Comparison of ENCODE assay signal across 29 cellular contexts in the genomic region with DNA sequence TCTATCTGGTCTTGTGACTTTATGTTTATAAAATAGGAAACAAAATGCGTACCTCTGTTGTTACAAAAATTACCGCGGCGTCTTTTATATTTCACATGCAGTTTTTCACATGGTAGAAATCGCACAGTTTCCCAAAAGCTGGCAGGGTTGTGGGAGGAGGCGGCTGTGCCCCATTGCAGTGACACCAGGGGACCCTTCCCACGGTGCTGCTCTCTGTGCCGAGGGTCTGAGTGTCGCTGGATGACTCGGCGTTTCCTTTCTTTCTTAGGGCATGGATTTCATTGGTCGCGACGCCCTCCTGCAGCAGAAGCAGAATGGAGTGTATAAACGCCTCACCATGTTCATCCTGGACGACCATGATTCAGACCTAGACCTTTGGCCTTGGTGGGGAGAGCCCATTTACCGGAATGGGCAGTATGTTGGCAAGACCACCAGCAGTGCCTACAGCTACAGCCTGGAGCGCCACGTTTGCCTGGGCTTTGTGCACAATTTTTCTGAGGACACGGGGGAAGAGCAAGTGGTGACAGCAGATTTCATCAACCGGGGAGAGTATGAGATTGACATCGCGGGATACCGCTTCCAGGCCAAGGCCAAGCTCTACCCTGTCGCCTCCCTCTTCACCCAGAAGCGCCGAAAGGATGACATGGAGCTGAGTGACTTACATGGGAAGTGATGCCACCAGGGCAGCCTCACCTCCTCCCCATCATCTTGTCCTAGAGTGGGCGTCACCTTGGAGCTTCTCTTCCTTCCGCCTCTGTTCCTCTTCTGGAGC. TPM values are rescaled to one million over a fixed set of nuclear protein-coding genes. Genes with fewer than 3 reads are reported as not detected.
DNase-seq lines count a peak whose midpoint lies in the region; ATAC-seq, FAIRE-seq and TF ChIP-seq lines count a peak whose summit lies in the region.
"Had no signal": no experiment of that assay in that cellular context is flagged by ENCODE, and none has a peak within 500 bp of the region (broad histone marks: within the 10 kb centered on the region; RNA-seq: fewer than 3 reads in every experiment).

No MANE protein-coding gene starts in this region.

- WGBS in mesodermal cell (ENCODE audit: insufficient coverage in 2 of 2), 2 experiments, result 93 to 94% methylated on average over 29 of the region's 29 CpGs
- WGBS in pancreas, 2 donors, result 92% methylated on average over 29 of the region's 29 CpGs

- POLR2A ChIA-PET in RWPE1 (lab: Yijun Ruan, JAX; ENCODE audit: low non-redundant PET), result interaction anchor here (0.7 kb wide), 1 partner anchor 1717 kb away, joined by 5 read pairs; no protein-coding TSS in a partner anchor

- no peaks in the 10 kb centered on the region for H3K27me3 ChIP-seq in pancreas
- H3K27me3 ChIP-seq: dorsolateral prefrontal cortex, foreskin keratinocyte, transverse colon had no signal

- CTCF ChIA-PET in RWPE1 (lab: Yijun Ruan, JAX), result no interaction called here

- TF ChIP-seq CTCF in RWPE1 (conservative IDR thresholded peaks at IDR 0.05; ENCODE audit: low read depth), result no peak
- no peak for TF ChIP-seq CTCF in pancreas (IDR thresholded peaks at IDR 0.05)

- intact Hi-C loops in pancreas (cut with DNase I), result no loop called here

- FAIRE-seq in pancreas (lab: Jason Lieb, UNC), result no peak
- FAIRE-seq: kidney, TTC549 had no signal

- DNase-seq in 8988T (peak; percentile 20), AG20443 (ENCODE audit: low spot score) (peak; percentile 19), RWPE1 (ENCODE audit: low spot score) (no peak), kidney tubule cell (ENCODE audit: low spot score) (no peak), pancreas (no peak)
- DNase-seq: activated CD4-positive, alpha-beta T cell treated with anti-CD3 and anti-CD28 coated beads for 36 hours; activated effector memory CD4-positive, alpha-beta T cell treated with anti-CD3 and anti-CD28 coated beads, Interleukin-2, amount 50 U/mL, for 16 hours; AML-193; anterior cingulate cortex; central memory CD4-positive, alpha-beta T cell; DMS79 treated with DMSO at 0.1 percent for 48 hours; foreskin keratinocyte; kidney; MV-4-11; naive thymus-derived CD4-positive, alpha-beta T cell; NCI-H187; NCI-H748 treated with DMSO at 0.1 percent for 48 hours; stimulated activated CD4-positive, alpha-beta T cell treated with anti-CD3 and anti-CD28 coated beads, Interleukin-1b, Interleukin-23, amount 100 ng/mL, for 48 hours; stimulated activated naive CD4-positive, alpha-beta T cell treated with Interleukin-2 at 50 U/mL for 16 hours; T-cell; transverse colon had no signal

- no peaks in the 10 kb centered on the region for H3K9me3 ChIP-seq in mesodermal cell (ENCODE audit: control insufficient read depth, low read length)
- no peaks in the 10 kb centered on the region for H3K9me3 ChIP-seq in pancreas
- H3K9me3 ChIP-seq: transverse colon had no signal

- H3K4me1 ChIP-seq in mesodermal cell (ENCODE audit: control insufficient read depth, insufficient read depth, low read length, poor library complexity, severe bottlenecking), result peaks cover 8% of the 10 kb centered on the region
- no peaks in the 10 kb centered on the region for H3K4me1 ChIP-seq in pancreas
- H3K4me1 ChIP-seq: foreskin keratinocyte had no signal

- ATAC-seq in GM19328 (IDR thresholded peaks at IDR 0.05; ENCODE audit: unreplicated experiment), result no peak
- ATAC-seq in pancreas, result no peak
- ATAC-seq in GM21526 (IDR thresholded peaks at IDR 0.05; ENCODE audit: low FRiP score, unreplicated experiment), result no peak
- ATAC-seq: activated CD4-positive, alpha-beta T cell treated with anti-CD3 and anti-CD28 coated beads for 36 hours; foreskin keratinocyte; naive thymus-derived CD4-positive, alpha-beta T cell; Right ventricle myocardium inferior; T-cell had no signal

- peaks cover 97% of the 10 kb centered on the region for H3K36me3 ChIP-seq in mesodermal cell (ENCODE audit: control insufficient read depth, insufficient read depth, low read length)
- H3K36me3 ChIP-seq in pancreas, result peaks cover 6 to 99% (median 55%) of the 10 kb centered on the region in 3 donors

- H3K27ac ChIP-seq in RWPE1 (0 out of 2 replicates have a peak overlapping the region, but pooled peaks have one; percentile 2), mesodermal cell (ENCODE audit: low read depth, low read length, severe bottlenecking) (peak overlapping the region; percentile 19), pancreas (no peak overlapping the region)
- H3K27ac ChIP-seq: dorsolateral prefrontal cortex, foreskin keratinocyte, KMS-11, transverse colon had no signal

- H3K4me3 ChIP-seq in mesodermal cell (ENCODE audit: extremely low read depth, insufficient read depth, low read length, poor library complexity, severe bottlenecking) (no peak overlapping the region), pancreas (no peak overlapping the region)
- H3K4me3 ChIP-seq: dorsolateral prefrontal cortex, transverse colon had no signal

RNA-seq across cellular contexts. Expression of gene CLEC18C, which starts 17.2 kb away (rescaled TPM):
- 1.3 TPM for polyA plus RNA-seq in mesodermal cell (2013, experiment 1 of 2)
- polyA plus RNA-seq in mesodermal cell (2013, experiment 2 of 2), result 0.56 TPM
- under 1 TPM in 4 of 6 donors, not detected in 2; 0.19 to 0.43 (median 0.32) TPM for total RNA-seq in pancreas
- polyA plus RNA-seq in pancreas, result 1 to 10 TPM in 1 of 2 donors, under 1 TPM in 1; 0.35 to 1.3 TPM
- total RNA-seq: OCI-LY7, Right ventricle myocardium inferior had no signal
- polyA plus RNA-seq: naive thymus-derived CD4-positive, alpha-beta T cell had no signal

RNA-seq across cellular contexts. Expression of gene PDPR, which starts 42.3 kb away (rescaled TPM):
- polyA plus RNA-seq in mesodermal cell (2013, experiment 1 of 2), result 26.0 TPM
- polyA plus RNA-seq in mesodermal cell (2013, experiment 2 of 2), result 21.1 TPM
- 10 to 100 TPM in 3 of 6 donors, 1 to 10 TPM in 3; 9.1 to 15.2 (median 11.3) TPM for total RNA-seq in pancreas
- polyA plus RNA-seq in pancreas, result 10 to 100 TPM in 1 of 2 donors, 1 to 10 TPM in 1; 6.8 to 11.1 TPM

Comparison
In these comparisons a context has a peak if more than half of its experiments do, and no peak if none do; other contexts are left out.
1. DNase-seq: peak in 8988T (single experiment) and AG20443 (single experiment); none in RWPE1 (single experiment), kidney tubule cell (single experiment) and pancreas (0 of 6).
2. H3K27ac ChIP-seq: peak in RWPE1 (single experiment) and mesodermal cell (single experiment); none in pancreas (0 of 4).